In the genomic region with DNA sequence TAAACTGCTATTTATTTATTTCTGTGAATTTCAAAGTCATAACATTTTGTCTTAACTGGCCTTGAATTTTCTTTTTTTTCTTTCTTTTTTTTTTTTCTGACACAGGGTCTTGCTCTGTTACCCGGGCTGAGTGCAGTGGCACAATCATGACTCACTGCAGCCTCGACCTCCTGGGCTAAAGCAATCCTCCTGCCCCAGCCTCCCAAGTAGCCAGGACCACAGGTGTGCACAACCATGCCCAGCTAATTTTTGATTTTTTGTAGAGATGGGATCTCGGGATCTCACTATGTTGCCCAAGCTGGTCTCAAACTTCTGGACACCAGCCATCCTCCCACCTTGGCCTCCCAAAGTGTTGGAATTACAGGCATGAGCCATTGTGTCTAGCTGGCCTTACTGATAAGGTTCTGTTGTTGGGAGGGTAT, we compare ENCODE assay signal across 28 cellular contexts.
"Had no signal": no experiment of that assay in that cellular context is flagged by ENCODE, and none has a peak within 500 bp of the region (broad histone marks: within the 10 kb centered on the region; RNA-seq: fewer than 3 reads in every experiment).

No MANE protein-coding gene starts in this region.

- FAIRE-seq: endothelial cell of umbilical vein, urothelium cell line had no signal

- H3K27ac ChIP-seq: coronary artery, esophagus squamous epithelium, heart right ventricle, lower lobe of right lung, right atrium auricular region, sigmoid colon, stomach, tibial artery, upper lobe of left lung had no signal

- H3K36me3 Mint-ChIP-seq: immature natural killer cell; stimulated activated effector memory CD8-positive, alpha-beta T cell treated with anti-CD3 and anti-CD28 coated beads, Interleukin-12 subunit alpha, Interleukin-12 subunit beta, amount 100 ng/mL, for 72 hours had no signal

- H3K27ac Mint-ChIP-seq: immature natural killer cell; naive thymus-derived CD4-positive, alpha-beta T cell; stimulated activated effector memory CD8-positive, alpha-beta T cell treated with anti-CD3 and anti-CD28 coated beads, Interleukin-12 subunit alpha, Interleukin-12 subunit beta, amount 100 ng/mL, for 72 hours had no signal

- H3K36me3 ChIP-seq: esophagus squamous epithelium, heart right ventricle, lower lobe of right lung, prostate gland, right atrium auricular region, sigmoid colon, stomach, tibial artery, upper lobe of left lung had no signal

- DNase-seq: dermis blood vessel endothelial cell; effector memory CD4-positive, alpha-beta T cell; esophagus squamous epithelium; foreskin melanocyte; glutamatergic neuron; heart right ventricle; hypothalamus; immature natural killer cell; islet precursor cell; left ventricle myocardium superior; lower lobe of right lung; mucosa of descending colon; naive thymus-derived CD4-positive, alpha-beta T cell; nephron progenitor cell; nucleus accumbens; sigmoid colon; stimulated activated CD4-positive, alpha-beta T cell treated with anti-CD3 and anti-CD28 coated beads, Interleukin-2, amount 100 ng/mL, for 24 hours; stimulated activated CD4-positive, alpha-beta T cell treated with anti-CD3 and anti-CD28 coated beads, Interleukin-4, amount 100 ng/mL, for 24 hours; stimulated activated naive CD4-positive, alpha-beta T cell treated with Interleukin-2 at 50 U/mL for 16 hours; stomach; tibial artery; upper lobe of left lung had no signal

- H3K27me3 ChIP-seq: esophagus squamous epithelium, heart right ventricle, right atrium auricular region, sigmoid colon, stomach, tibial artery, upper lobe of left lung had no signal

- H3K4me3 Mint-ChIP-seq: immature natural killer cell; naive thymus-derived CD4-positive, alpha-beta T cell; nephron progenitor cell; stimulated activated effector memory CD8-positive, alpha-beta T cell treated with anti-CD3 and anti-CD28 coated beads, Interleukin-12 subunit alpha, Interleukin-12 subunit beta, amount 100 ng/mL, for 72 hours had no signal

- H3K9me3 ChIP-seq: esophagus squamous epithelium, heart right ventricle, lower lobe of right lung, mucosa of descending colon, prostate gland, right atrium auricular region, sigmoid colon, stomach, tibial artery, upper lobe of left lung had no signal

- ATAC-seq: heart right ventricle; left ventricle myocardium superior; lower lobe of right lung; naive thymus-derived CD4-positive, alpha-beta T cell; stimulated activated effector memory CD8-positive, alpha-beta T cell treated with anti-CD3 and anti-CD28 coated beads, Interleukin-12 subunit alpha, Interleukin-12 subunit beta, amount 100 ng/mL, for 72 hours had no signal

- H3K4me3 ChIP-seq: coronary artery, esophagus squamous epithelium, heart right ventricle, lower lobe of right lung, mucosa of descending colon, prostate gland, right atrium auricular region, sigmoid colon, stomach, tibial artery, upper lobe of left lung had no signal

- H3K4me1 Mint-ChIP-seq: nephron progenitor cell had no signal

- H3K9me3 Mint-ChIP-seq: immature natural killer cell; nephron progenitor cell; stimulated activated effector memory CD8-positive, alpha-beta T cell treated with anti-CD3 and anti-CD28 coated beads, Interleukin-12 subunit alpha, Interleukin-12 subunit beta, amount 100 ng/mL, for 72 hours had no signal

- H3K4me1 ChIP-seq: prostate gland, right atrium auricular region, sigmoid colon had no signal
